10 cellular contexts compared by ENCODE assay signal in the genomic region with DNA sequence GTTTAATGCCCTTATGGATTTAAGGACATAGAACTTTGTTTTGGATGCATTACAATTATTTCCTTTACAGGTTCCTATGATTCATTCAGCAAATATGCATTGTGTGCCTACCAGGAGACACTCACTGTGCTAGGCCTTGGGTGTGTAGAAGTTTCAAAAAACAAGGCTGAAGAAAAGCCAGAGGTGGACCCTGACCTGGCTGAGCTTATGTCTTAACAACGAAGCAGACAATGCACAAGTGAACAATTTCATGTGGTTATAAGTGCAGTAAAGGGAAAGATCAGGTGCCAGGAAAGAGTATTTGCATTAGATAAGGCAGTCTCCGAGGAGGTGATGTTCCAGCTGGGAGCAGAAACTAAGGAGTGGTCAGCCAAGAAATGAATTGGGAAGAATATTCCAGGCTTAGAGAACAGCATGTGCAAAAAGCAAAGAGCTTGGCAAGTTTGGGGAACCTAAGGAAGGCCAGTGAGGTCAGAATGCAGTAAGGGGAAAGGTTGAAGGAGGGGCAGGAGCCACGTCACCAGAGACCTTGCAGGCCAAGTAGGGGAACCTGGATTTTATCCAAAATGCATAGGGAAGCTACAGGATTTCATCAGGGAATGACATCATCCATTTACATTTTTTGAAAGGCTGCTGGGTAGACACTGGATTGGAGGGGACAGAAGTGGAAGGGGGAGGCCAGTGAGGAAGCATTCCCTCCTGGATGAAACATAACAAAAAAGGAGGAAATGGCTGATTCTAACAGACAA.
DNase-seq lines count a peak whose midpoint lies in the region; ATAC-seq and TF ChIP-seq lines count a peak whose summit lies in the region.
"Had no signal": no experiment of that assay in that cellular context is flagged by ENCODE, and none has a peak within 500 bp of the region (broad histone marks: within the 10 kb centered on the region; RNA-seq: fewer than 3 reads in every experiment).

No MANE protein-coding gene starts in this region.

- 13 to 57% methylated on average over 3 of the region's 3 CpGs for WGBS in sigmoid colon, 2 donors

- no peak for TF ChIP-seq POLR2A in sigmoid colon (IDR thresholded peaks at IDR 0.05)

- DNase-seq in astrocyte of the hippocampus (ENCODE audit: low read depth, low spot score) (peak; percentile 62), right atrium auricular region (ENCODE audit: low spot score) (no peak), sigmoid colon (no peak), NCI-H1048 (lab: John Stamatoyannopoulos, UW) (no peak), NCI-H2171 (lab: John Stamatoyannopoulos, UW) (no peak), MV-4-11 (lab: John Stamatoyannopoulos, UW) (no peak)
- DNase-seq: natural killer cell, NCI-H1092 treated with DMSO at 0.1 percent for 48 hours had no signal

- peak overlapping the region; percentile 22; the same call in 1 of the 2 replicates for H3K9ac ChIP-seq in HUES48 (ENCODE audit: low read depth, low read length)

- TF ChIP-seq CTCF in right atrium auricular region (IDR thresholded peaks at IDR 0.05) = no peak
- TF ChIP-seq CTCF in sigmoid colon (IDR thresholded peaks at IDR 0.05) = no peak

- H3K27me3 ChIP-seq in HUES48 (ENCODE audit: control insufficient read depth, insufficient read depth, low read length) (no peaks in the 10 kb centered on the region), right atrium auricular region (no peaks in the 10 kb centered on the region), sigmoid colon (no peaks in the 10 kb centered on the region)

- intact Hi-C loops in sigmoid colon (cut with DNase I) = no loop called here

- H3K9me3 ChIP-seq in HUES48 (ENCODE audit: control insufficient read depth, insufficient read depth, low read length) (no peaks in the 10 kb centered on the region), right atrium auricular region (no peaks in the 10 kb centered on the region), sigmoid colon (no peaks in the 10 kb centered on the region)

- H3K27ac ChIP-seq in HUES48 (ENCODE audit: low read depth, low read length) (peak overlapping the region; percentile 64), right atrium auricular region (peak overlapping the region; percentile 54 to 59), sigmoid colon (peak overlapping the region; percentile 38 to 73 (median 58))

- no peak for ATAC-seq in HG02885 (IDR thresholded peaks at IDR 0.05; ENCODE audit: poor library complexity, unreplicated experiment)
- ATAC-seq: natural killer cell had no signal

- H3K4me3 ChIP-seq in HUES48 (ENCODE audit: low read depth, low read length) (no peak overlapping the region), right atrium auricular region (no peak overlapping the region), sigmoid colon (no peak overlapping the region)

- no peak for TF ChIP-seq EP300 in sigmoid colon (IDR thresholded peaks at IDR 0.05)

- H3K36me3 ChIP-seq in HUES48 (ENCODE audit: control insufficient read depth, insufficient read depth, low read length) (no peaks in the 10 kb centered on the region), right atrium auricular region (no peaks in the 10 kb centered on the region), sigmoid colon (no peaks in the 10 kb centered on the region)

- H3K4me1 ChIP-seq in HUES48 (ENCODE audit: control insufficient read depth, insufficient read depth, low read length) = peaks cover 43% of the 10 kb centered on the region
- peaks cover 0 to 26% of the 10 kb centered on the region in 2 donors for H3K4me1 ChIP-seq in right atrium auricular region
- H3K4me1 ChIP-seq in sigmoid colon = peaks cover 0 to 61% (median 52%) of the 10 kb centered on the region in 4 donors
